1 cellular context compared by ENCODE assay signal in genomic region chr13:23979361-23980159, GRCh38.
TF ChIP-seq lines count a peak whose summit lies in the region.

No MANE protein-coding gene starts in this region.

TF ChIP-seq in HEK293, 187 proteins besides CTCF, POLR2A, EP300 and RAD21 (continued from another document and continues in another):
- TF ChIP-seq, protein P1, sequence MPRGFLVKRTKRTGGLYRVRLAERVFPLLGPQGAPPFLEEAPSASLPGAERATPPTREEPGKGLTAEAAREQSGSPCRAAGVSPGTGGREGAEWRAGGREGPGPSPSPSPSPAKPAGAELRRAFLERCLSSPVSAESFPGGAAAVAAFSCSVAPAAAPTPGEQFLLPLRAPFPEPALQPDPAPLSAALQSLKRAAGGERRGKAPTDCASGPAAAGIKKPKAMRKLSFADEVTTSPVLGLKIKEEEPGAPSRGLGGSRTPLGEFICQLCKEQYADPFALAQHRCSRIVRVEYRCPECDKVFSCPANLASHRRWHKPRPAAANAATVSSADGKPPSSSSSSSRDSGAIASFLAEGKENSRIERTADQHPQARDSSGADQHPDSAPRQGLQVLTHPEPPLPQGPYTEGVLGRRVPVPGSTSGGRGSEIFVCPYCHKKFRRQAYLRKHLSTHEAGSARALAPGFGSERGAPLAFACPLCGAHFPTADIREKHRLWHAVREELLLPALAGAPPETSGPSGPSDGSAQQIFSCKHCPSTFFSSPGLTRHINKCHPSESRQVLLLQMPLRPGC (tag by site-specific recombination; IDR thresholded peaks at IDR 0.05) = no peak
- TF ChIP-seq ZNF121 (tag by site-specific recombination; IDR thresholded peaks at IDR 0.05) = no peak
- no peak for TF ChIP-seq GLI2 (tag by site-specific recombination; IDR thresholded peaks at IDR 0.05; ENCODE audit: borderline replicate concordance, low read depth)
- no peak for TF ChIP-seq ZNF561 (tag by site-specific recombination; IDR thresholded peaks at IDR 0.05; ENCODE audit: borderline replicate concordance)
- no peak for TF ChIP-seq TSHZ1 (tag by site-specific recombination; IDR thresholded peaks at IDR 0.05; ENCODE audit: borderline replicate concordance)
- TF ChIP-seq ZXDB (tag by site-specific recombination; IDR thresholded peaks at IDR 0.05) = no peak
- peak; percentile 53; the same call in 1 of the 2 replicates for TF ChIP-seq GLIS1 (tag by site-specific recombination; IDR thresholded peaks at IDR 0.05)
- TF ChIP-seq ZBTB20 (tag by site-specific recombination; IDR thresholded peaks at IDR 0.05) = peak; percentile 82
- TF ChIP-seq, protein P2, sequence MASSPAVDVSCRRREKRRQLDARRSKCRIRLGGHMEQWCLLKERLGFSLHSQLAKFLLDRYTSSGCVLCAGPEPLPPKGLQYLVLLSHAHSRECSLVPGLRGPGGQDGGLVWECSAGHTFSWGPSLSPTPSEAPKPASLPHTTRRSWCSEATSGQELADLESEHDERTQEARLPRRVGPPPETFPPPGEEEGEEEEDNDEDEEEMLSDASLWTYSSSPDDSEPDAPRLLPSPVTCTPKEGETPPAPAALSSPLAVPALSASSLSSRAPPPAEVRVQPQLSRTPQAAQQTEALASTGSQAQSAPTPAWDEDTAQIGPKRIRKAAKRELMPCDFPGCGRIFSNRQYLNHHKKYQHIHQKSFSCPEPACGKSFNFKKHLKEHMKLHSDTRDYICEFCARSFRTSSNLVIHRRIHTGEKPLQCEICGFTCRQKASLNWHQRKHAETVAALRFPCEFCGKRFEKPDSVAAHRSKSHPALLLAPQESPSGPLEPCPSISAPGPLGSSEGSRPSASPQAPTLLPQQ (tag by site-specific recombination; IDR thresholded peaks at IDR 0.05) = 0 out of 2 replicates have a peak, but pooled peaks have one; percentile 8
- no peak for TF ChIP-seq ZNF518A (tag by site-specific recombination; conservative IDR thresholded peaks at IDR 0.05; ENCODE audit: low read depth)
- 0 out of 2 replicates have a peak, but pooled peaks have one; percentile 18 for TF ChIP-seq ZBTB8A (tag by site-specific recombination; IDR thresholded peaks at IDR 0.05)
- no peak for TF ChIP-seq PRDM6 (tag by site-specific recombination; IDR thresholded peaks at IDR 0.05)
- TF ChIP-seq BCL11A (tag by site-specific recombination; IDR thresholded peaks at IDR 0.05; ENCODE audit: low read depth) = 0 out of 2 replicates have a peak, but pooled peaks have one; percentile 29
- TF ChIP-seq ZNF670 (tag by site-specific recombination; IDR thresholded peaks at IDR 0.05; ENCODE audit: low read depth) = no peak
- TF ChIP-seq ZNF169 (tag by site-specific recombination; IDR thresholded peaks at IDR 0.05) = no peak
- TF ChIP-seq ZBTB17 (tag by site-specific recombination; IDR thresholded peaks at IDR 0.05) = peak; percentile 52
- TF ChIP-seq ZNF664 (tag by site-specific recombination; IDR thresholded peaks at IDR 0.05) = no peak
- no peak for TF ChIP-seq ZNF214 (tag by site-specific recombination; IDR thresholded peaks at IDR 0.05; ENCODE audit: borderline replicate concordance)
- TF ChIP-seq ZNF394 (tag by site-specific recombination; IDR thresholded peaks at IDR 0.05; ENCODE audit: borderline replicate concordance) = no peak
- TF ChIP-seq, protein P3, sequence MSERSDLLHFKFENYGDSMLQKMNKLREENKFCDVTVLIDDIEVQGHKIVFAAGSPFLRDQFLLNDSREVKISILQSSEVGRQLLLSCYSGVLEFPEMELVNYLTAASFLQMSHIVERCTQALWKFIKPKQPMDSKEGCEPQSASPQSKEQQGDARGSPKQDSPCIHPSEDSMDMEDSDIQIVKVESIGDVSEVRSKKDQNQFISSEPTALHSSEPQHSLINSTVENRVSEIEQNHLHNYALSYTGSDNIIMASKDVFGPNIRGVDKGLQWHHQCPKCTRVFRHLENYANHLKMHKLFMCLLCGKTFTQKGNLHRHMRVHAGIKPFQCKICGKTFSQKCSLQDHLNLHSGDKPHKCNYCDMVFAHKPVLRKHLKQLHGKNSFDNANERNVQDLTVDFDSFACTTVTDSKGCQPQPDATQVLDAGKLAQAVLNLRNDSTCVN (tag by site-specific recombination; optimal IDR thresholded peaks at IDR 0.05) = peak; percentile 49
- no peak for TF ChIP-seq ZNF610 (tag by site-specific recombination; IDR thresholded peaks at IDR 0.05; ENCODE audit: borderline replicate concordance)
- TF ChIP-seq ZNF175 (tag by site-specific recombination; IDR thresholded peaks at IDR 0.05) = no peak
- TF ChIP-seq GLIS2 (tag by site-specific recombination; IDR thresholded peaks at IDR 0.05) = peak; percentile 43
- no peak for TF ChIP-seq ZNF174 (tag by site-specific recombination; IDR thresholded peaks at IDR 0.05)
- TF ChIP-seq, protein P4, sequence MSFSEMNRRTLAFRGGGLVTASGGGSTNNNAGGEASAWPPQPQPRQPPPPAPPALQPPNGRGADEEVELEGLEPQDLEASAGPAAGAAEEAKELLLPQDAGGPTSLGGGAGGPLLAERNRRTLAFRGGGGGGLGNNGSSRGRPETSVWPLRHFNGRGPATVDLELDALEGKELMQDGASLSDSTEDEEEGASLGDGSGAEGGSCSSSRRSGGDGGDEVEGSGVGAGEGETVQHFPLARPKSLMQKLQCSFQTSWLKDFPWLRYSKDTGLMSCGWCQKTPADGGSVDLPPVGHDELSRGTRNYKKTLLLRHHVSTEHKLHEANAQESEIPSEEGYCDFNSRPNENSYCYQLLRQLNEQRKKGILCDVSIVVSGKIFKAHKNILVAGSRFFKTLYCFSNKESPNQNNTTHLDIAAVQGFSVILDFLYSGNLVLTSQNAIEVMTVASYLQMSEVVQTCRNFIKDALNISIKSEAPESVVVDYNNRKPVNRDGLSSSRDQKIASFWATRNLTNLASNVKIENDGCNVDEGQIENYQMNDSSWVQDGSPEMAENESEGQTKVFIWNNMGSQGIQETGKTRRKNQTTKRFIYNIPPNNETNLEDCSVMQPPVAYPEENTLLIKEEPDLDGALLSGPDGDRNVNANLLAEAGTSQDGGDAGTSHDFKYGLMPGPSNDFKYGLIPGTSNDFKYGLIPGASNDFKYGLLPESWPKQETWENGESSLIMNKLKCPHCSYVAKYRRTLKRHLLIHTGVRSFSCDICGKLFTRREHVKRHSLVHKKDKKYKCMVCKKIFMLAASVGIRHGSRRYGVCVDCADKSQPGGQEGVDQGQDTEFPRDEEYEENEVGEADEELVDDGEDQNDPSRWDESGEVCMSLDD (tag by site-specific recombination; IDR thresholded peaks at IDR 0.05) = no peak
- peak; percentile 92 for TF ChIP-seq ZNF362 (tag by site-specific recombination; IDR thresholded peaks at IDR 0.05)
- TF ChIP-seq ZNF558 (tag by site-specific recombination; IDR thresholded peaks at IDR 0.05) = no peak
- TF ChIP-seq KLF1 (tag by site-specific recombination; IDR thresholded peaks at IDR 0.05) = no peak
- TF ChIP-seq PATZ1 (tag by site-specific recombination; IDR thresholded peaks at IDR 0.05) = no peak
- no peak for TF ChIP-seq ZNF148 (tag by site-specific recombination; IDR thresholded peaks at IDR 0.05; ENCODE audit: borderline replicate concordance)
- TF ChIP-seq SP2 (tag by site-specific recombination; IDR thresholded peaks at IDR 0.05) = peak; percentile 35
